In genomic region chr18:68376931-68377330, GRCh38 we compare ENCODE assay signal across 21 cellular contexts.
"Had no signal": no experiment of that assay in that cellular context is flagged by ENCODE, and none has a peak within 500 bp of the region (broad histone marks: within the 10 kb centered on the region; RNA-seq: fewer than 3 reads in every experiment).

No MANE protein-coding gene starts in this region.

- DNase-seq: activated CD4-positive, alpha-beta T cell treated with anti-CD3 and anti-CD28 coated beads for 48 hours; activated CD4-positive, alpha-beta T cell treated with anti-CD3 and anti-CD28 coated beads, Interleukin-2, amount 50 U/mL, for 4 hours; activated CD4-positive, CD25-positive, alpha-beta regulatory T cell treated with anti-CD3 and anti-CD28 coated beads, Interleukin-2, amount 50 U/mL, for 72 hours; activated CD8-positive, alpha-beta memory T cell treated with anti-CD3 and anti-CD28 coated beads, Interleukin-2, amount 50 U/mL, for 48 hours; activated CD8-positive, alpha-beta T cell treated with anti-CD3 and anti-CD28 coated beads, Interleukin-2, amount 10 ng/mL, durations not matched to agents 7 days and 5 days; activated naive CD4-positive, alpha-beta T cell treated with anti-CD3 and anti-CD28 coated beads, Interleukin-2, amount 50 U/mL, for 16 hours; activated naive CD8-positive, alpha-beta T cell treated with anti-CD3 and anti-CD28 coated beads, Interleukin-2, amount 10 ng/mL, durations not matched to agents 7 days and 5 days; activated T-cell treated with anti-CD3 and anti-CD28 coated beads, Interleukin-2, amount 50 U/mL, for 1 hour; aorta; body of pancreas; central memory CD4-positive, alpha-beta T cell; NCI-H1048; NCI-H146; NCI-H187 treated with DMSO at 0.1 percent for 48 hours; NCI-H2081 treated with DMSO at 0.1 percent for 48 hours; NCI-H446; NCI-H526; NCI-H82; RPMI8226 had no signal

- H3K4me3 ChIP-seq: body of pancreas had no signal

- ATAC-seq: activated CD8-positive, alpha-beta T cell treated with anti-CD3 and anti-CD28 coated beads, Interleukin-2, amount 10 ng/mL, durations not matched to agents 7 days and 5 days; body of pancreas; Right ventricle myocardium inferior; WTC11 had no signal

- H3K27me3 ChIP-seq: body of pancreas had no signal

- H3K9me3 ChIP-seq: body of pancreas had no signal

- H3K27ac ChIP-seq: body of pancreas had no signal

- H3K4me1 ChIP-seq: body of pancreas had no signal
